In genomic region chr13:30617315-30618185, GRCh38 we compare ENCODE assay signal across 8 cellular contexts. TPM values are rescaled to one million over a fixed set of nuclear protein-coding genes. Genes with fewer than 3 reads are reported as not detected.
A peak's percentile ranks its signal among the peaks of the same experiment; 100 is the strongest.
DNase-seq lines count a peak whose midpoint lies in the region; ATAC-seq and TF ChIP-seq lines count a peak whose summit lies in the region.

Gene USPL1, plus strand, starts transcription at chr13:30617920. Its CDS starts 3,221 bp downstream, at chr13:30621141.

- peak; percentile 85 for ATAC-seq in GM21515 (IDR thresholded peaks at IDR 0.05; ENCODE audit: unreplicated experiment)
- ATAC-seq in mucosa of descending colon, result peak; percentile 96

- H2AFZ ChIP-seq in OCI-LY3 (ENCODE audit: low read depth, low read length), result peak within 1 kb of the TSS; percentile 73

- H3K36me3 ChIP-seq in OCI-LY3 (replicated peaks; ENCODE audit: low read depth, low read length) (peaks cover 10% of the 10 kb centered on the region), mucosa of descending colon (ENCODE audit: low read depth) (no peaks in the 10 kb centered on the region)

- peak within 1 kb of the TSS; percentile 87 for H3K4me2 ChIP-seq in OCI-LY3 (ENCODE audit: low read length)

- no peaks in the 10 kb centered on the region for H3K9me3 ChIP-seq in OCI-LY3 (ENCODE audit: insufficient read depth, low read length)
- H3K9me3 ChIP-seq in mucosa of descending colon, result no peaks in the 10 kb centered on the region

- intact Hi-C loops in mucosa of descending colon (cut with DNase I, micrococcal nuclease), result no loop called here

- H3K27ac ChIP-seq in OCI-LY3 (ENCODE audit: low read length) (peak within 1 kb of the TSS; percentile 93), epithelial cell of prostate (peak within 1 kb of the TSS; percentile 97)

- DNase-seq in DMS 273 (lab: John Stamatoyannopoulos, UW; ENCODE audit: unreplicated experiment) (peak; percentile 97), HuH-7 (ENCODE audit: low spot score) (peak; percentile 79), activated T-cell treated with anti-CD3 and anti-CD28 coated beads for 1 hour (ENCODE audit: low read depth) (peak; percentile 97), epithelial cell of prostate (ENCODE audit: low read depth, low spot score) (peak; percentile 98), mucosa of descending colon (peak; percentile 99)
- peak; percentile 99 for DNase-seq in stimulated activated CD8-positive, alpha-beta memory T cell treated with anti-CD3 and anti-CD28 coated beads, Interleukin-4, amount 100 ng/mL, for 24 hours (ENCODE audit: low read depth)

- no peaks in the 10 kb centered on the region for H3K27me3 ChIP-seq in OCI-LY3 (ENCODE audit: low read depth, low read length)

- peaks cover 29% of the 10 kb centered on the region for H4K20me1 ChIP-seq in OCI-LY3 (ENCODE audit: insufficient read depth, low read length)

- TF ChIP-seq CTCF in OCI-LY3 (IDR thresholded peaks at IDR 0.05; ENCODE audit: low read depth, low read length) (0 out of 2 replicates have a peak, but pooled peaks have one; percentile 2), mucosa of descending colon (IDR thresholded peaks at IDR 0.05) (peak; percentile 69)

- H3K4me1 ChIP-seq in OCI-LY3 (ENCODE audit: low read length), result peaks cover 24% of the 10 kb centered on the region
- peaks cover 23% of the 10 kb centered on the region for H3K4me1 ChIP-seq in mucosa of descending colon (ENCODE audit: low read depth)

- H3K9ac ChIP-seq in OCI-LY3 (ENCODE audit: low read length), result peak within 1 kb of the TSS; percentile 91

- H3K4me3 ChIP-seq in OCI-LY3 (ENCODE audit: low read length) (peak within 1 kb of the TSS; percentile 83), mucosa of descending colon (peak within 1 kb of the TSS; percentile 72)

- H3K79me2 ChIP-seq in OCI-LY3 (ENCODE audit: low read length), result peaks cover 69% of the 10 kb centered on the region

RNA-seq across cellular contexts. Expression of gene USPL1, which starts in this region (rescaled TPM):
- total RNA-seq in mucosa of descending colon, result 10 to 100 TPM; 10.9 to 16.1 (median 11.4) TPM

Comparison
In these comparisons a context has a peak if more than half of its experiments do, and no peak if none do; other contexts are left out.
1. Peak in every context shown above with its lines: DNase-seq, ATAC-seq, H3K4me3 ChIP-seq and H3K27ac ChIP-seq.